1 cellular context compared by ENCODE assay signal in genomic region chr4:3354455-3354811, GRCh38.
A peak's percentile ranks its signal among the peaks of the same experiment; 100 is the strongest.
TF ChIP-seq lines count a peak whose summit lies in the region.

No MANE protein-coding gene starts in this region.

TF ChIP-seq in HepG2, 621 proteins besides CTCF, POLR2A, EP300 and RAD21 (continued from another document and continues in another):
- TF ChIP-seq KMT2A (CRISPR knock-in tag; IDR thresholded peaks at IDR 0.05): peak; percentile 91; the same call in 1 of the 2 replicates
- peak; percentile 98 for TF ChIP-seq FOXJ3 (CRISPR knock-in tag; IDR thresholded peaks at IDR 0.05; ENCODE audit: borderline replicate concordance)
- no peak for TF ChIP-seq PBX2 (CRISPR knock-in tag; IDR thresholded peaks at IDR 0.05)
- 0 out of 2 replicates have a peak, but pooled peaks have one; percentile 78 for TF ChIP-seq HMG20B (CRISPR knock-in tag; conservative IDR thresholded peaks at IDR 0.05)
- TF ChIP-seq TFAP4 (IDR thresholded peaks at IDR 0.05; ENCODE audit: borderline replicate concordance, low read depth): peak; percentile 66; the same call in 1 of the 2 replicates
- no peak for TF ChIP-seq ZBTB8A (CRISPR knock-in tag; IDR thresholded peaks at IDR 0.05; ENCODE audit: borderline replicate concordance, low read depth)
- TF ChIP-seq, protein P1, sequence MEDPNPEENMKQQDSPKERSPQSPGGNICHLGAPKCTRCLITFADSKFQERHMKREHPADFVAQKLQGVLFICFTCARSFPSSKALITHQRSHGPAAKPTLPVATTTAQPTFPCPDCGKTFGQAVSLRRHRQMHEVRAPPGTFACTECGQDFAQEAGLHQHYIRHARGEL (CRISPR knock-in tag; IDR thresholded peaks at IDR 0.05): no peak
- TF ChIP-seq ZNF230 (CRISPR knock-in tag; IDR thresholded peaks at IDR 0.05): no peak
- peak; percentile 80; the same call in 1 of the 2 replicates for TF ChIP-seq NFKBIZ (CRISPR knock-in tag; IDR thresholded peaks at IDR 0.05)
- peak; percentile 90; the same call in 1 of the 2 replicates for TF ChIP-seq NCOA1 (CRISPR knock-in tag; IDR thresholded peaks at IDR 0.05)
- peak; percentile 75 for TF ChIP-seq FOXP1 (IDR thresholded peaks at IDR 0.05)
- TF ChIP-seq FOXP1 (CRISPR knock-in tag; IDR thresholded peaks at IDR 0.05): peak; percentile 98
- TF ChIP-seq ZNF775 (CRISPR knock-in tag; IDR thresholded peaks at IDR 0.05; ENCODE audit: borderline replicate concordance): no peak
- no peak for TF ChIP-seq ATF7-NPFF (CRISPR knock-in tag; IDR thresholded peaks at IDR 0.05; ENCODE audit: low read depth)
- TF ChIP-seq ARNT2 (CRISPR knock-in tag; IDR thresholded peaks at IDR 0.05; ENCODE audit: low read depth): 0 out of 2 replicates have a peak, but pooled peaks have one; percentile 38
- no peak for TF ChIP-seq SRF (IDR thresholded peaks at IDR 0.05; ENCODE audit: low read depth, low read length)
- TF ChIP-seq ZFP37 (CRISPR knock-in tag; IDR thresholded peaks at IDR 0.05; ENCODE audit: borderline replicate concordance): no peak
- TF ChIP-seq ZNF678 (CRISPR knock-in tag; IDR thresholded peaks at IDR 0.05): no peak
- no peak for TF ChIP-seq ZNF766 (CRISPR knock-in tag; IDR thresholded peaks at IDR 0.05; ENCODE audit: borderline replicate concordance)
- TF ChIP-seq SNAI1 (CRISPR knock-in tag; IDR thresholded peaks at IDR 0.05; ENCODE audit: borderline replicate concordance): peak; percentile 47; the same call in 1 of the 2 replicates
- TF ChIP-seq, protein P2, sequence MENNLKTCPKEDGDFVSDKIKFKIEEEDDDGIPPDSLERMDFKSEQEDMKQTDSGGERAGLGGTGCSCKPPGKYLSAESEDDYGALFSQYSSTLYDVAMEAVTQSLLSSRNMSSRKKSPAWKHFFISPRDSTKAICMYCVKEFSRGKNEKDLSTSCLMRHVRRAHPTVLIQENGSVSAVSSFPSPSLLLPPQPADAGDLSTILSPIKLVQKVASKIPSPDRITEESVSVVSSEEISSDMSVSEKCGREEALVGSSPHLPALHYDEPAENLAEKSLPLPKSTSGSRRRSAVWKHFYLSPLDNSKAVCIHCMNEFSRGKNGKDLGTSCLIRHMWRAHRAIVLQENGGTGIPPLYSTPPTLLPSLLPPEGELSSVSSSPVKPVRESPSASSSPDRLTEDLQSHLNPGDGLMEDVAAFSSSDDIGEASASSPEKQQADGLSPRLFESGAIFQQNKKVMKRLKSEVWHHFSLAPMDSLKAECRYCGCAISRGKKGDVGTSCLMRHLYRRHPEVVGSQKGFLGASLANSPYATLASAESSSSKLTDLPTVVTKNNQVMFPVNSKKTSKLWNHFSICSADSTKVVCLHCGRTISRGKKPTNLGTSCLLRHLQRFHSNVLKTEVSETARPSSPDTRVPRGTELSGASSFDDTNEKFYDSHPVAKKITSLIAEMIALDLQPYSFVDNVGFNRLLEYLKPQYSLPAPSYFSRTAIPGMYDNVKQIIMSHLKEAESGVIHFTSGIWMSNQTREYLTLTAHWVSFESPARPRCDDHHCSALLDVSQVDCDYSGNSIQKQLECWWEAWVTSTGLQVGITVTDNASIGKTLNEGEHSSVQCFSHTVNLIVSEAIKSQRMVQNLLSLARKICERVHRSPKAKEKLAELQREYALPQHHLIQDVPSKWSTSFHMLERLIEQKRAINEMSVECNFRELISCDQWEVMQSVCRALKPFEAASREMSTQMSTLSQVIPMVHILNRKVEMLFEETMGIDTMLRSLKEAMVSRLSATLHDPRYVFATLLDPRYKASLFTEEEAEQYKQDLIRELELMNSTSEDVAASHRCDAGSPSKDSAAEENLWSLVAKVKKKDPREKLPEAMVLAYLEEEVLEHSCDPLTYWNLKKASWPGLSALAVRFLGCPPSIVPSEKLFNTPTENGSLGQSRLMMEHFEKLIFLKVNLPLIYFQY (CRISPR knock-in tag; IDR thresholded peaks at IDR 0.05; ENCODE audit: borderline replicate concordance): no peak
- TF ChIP-seq KDM6A (CRISPR knock-in tag; IDR thresholded peaks at IDR 0.05; ENCODE audit: low read depth): peak; percentile 93
- no peak; the same call in 1 of the 2 replicates for TF ChIP-seq CHD4 (IDR thresholded peaks at IDR 0.05; ENCODE audit: borderline replicate concordance, low read length)
- TF ChIP-seq ZNF282 (IDR thresholded peaks at IDR 0.05; ENCODE audit: partially characterized antibody): no peak
- TF ChIP-seq ZNF644 (CRISPR knock-in tag; IDR thresholded peaks at IDR 0.05; ENCODE audit: low read depth): peak; percentile 58; the same call in 1 of the 2 replicates
- TF ChIP-seq, protein P3, sequence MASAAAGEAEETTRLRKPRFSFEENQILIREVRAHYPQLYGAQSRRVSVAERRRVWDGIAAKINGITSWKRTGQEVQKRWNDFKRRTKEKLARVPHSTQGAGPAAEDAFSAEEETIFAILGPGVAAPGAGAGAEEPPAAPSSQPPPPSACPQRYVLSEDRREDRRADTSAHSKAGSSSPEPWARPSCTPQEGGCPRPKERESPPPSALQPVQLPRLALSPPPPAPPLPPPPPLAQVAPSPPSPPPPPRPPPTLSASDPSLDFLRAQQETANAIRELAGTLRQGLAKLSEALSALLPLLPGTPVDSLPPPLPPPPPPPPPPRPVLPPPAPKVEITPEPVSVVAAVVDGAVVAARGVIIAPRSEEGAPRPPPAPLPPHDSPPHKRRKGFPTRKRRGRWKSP (CRISPR knock-in tag; IDR thresholded peaks at IDR 0.05): 0 out of 2 replicates have a peak, but pooled peaks have one; percentile 65
- TF ChIP-seq ZNF33B (CRISPR knock-in tag; IDR thresholded peaks at IDR 0.05): no peak
- 0 out of 2 replicates have a peak, but pooled peaks have one; percentile 47 for TF ChIP-seq ZNF101 (CRISPR knock-in tag; IDR thresholded peaks at IDR 0.05; ENCODE audit: borderline replicate concordance, low read depth)
- TF ChIP-seq ZNF296 (CRISPR knock-in tag; conservative IDR thresholded peaks at IDR 0.05): no peak
- TF ChIP-seq, protein P4, sequence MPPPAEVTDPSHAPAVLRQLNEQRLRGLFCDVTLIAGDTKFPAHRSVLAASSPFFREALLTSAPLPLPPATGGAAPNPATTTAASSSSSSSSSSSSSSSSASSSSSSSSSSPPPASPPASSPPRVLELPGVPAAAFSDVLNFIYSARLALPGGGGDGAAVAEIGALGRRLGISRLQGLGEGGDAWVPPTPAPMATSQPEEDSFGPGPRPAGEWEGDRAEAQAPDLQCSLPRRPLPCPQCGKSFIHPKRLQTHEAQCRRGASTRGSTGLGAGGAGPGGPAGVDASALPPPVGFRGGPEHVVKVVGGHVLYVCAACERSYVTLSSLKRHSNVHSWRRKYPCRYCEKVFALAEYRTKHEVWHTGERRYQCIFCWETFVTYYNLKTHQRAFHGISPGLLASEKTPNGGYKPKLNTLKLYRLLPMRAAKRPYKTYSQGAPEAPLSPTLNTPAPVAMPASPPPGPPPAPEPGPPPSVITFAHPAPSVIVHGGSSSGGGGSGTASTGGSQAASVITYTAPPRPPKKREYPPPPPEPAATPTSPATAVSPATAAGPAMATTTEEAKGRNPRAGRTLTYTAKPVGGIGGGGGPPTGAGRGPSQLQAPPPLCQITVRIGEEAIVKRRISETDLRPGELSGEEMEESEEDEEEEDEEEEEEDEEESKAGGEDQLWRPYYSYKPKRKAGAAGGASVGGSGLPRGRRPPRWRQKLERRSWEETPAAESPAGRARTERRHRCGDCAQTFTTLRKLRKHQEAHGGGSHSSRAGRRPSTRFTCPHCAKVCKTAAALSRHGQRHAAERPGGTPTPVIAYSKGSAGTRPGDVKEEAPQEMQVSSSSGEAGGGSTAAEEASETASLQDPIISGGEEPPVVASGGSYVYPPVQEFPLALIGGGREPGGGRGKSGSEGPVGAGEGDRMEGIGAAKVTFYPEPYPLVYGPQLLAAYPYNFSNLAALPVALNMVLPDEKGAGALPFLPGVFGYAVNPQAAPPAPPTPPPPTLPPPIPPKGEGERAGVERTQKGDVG (CRISPR knock-in tag; IDR thresholded peaks at IDR 0.05; ENCODE audit: borderline replicate concordance): no peak
- TF ChIP-seq NONO (IDR thresholded peaks at IDR 0.05): no peak
- TF ChIP-seq NONO (CRISPR knock-in tag; conservative IDR thresholded peaks at IDR 0.05): peak; percentile 89
- peak; percentile 99 for TF ChIP-seq AHDC1 (CRISPR knock-in tag; IDR thresholded peaks at IDR 0.05; ENCODE audit: borderline replicate concordance)
- no peak for TF ChIP-seq PRPF4 (IDR thresholded peaks at IDR 0.05; ENCODE audit: low read depth, low read length, poor library complexity, severe bottlenecking)
- TF ChIP-seq CREB3 (CRISPR knock-in tag; IDR thresholded peaks at IDR 0.05): no peak
- TF ChIP-seq ZNF672 (CRISPR knock-in tag; IDR thresholded peaks at IDR 0.05): no peak
- no peak for TF ChIP-seq TBP (CRISPR knock-in tag; IDR thresholded peaks at IDR 0.05)
- TF ChIP-seq GABPB1 (CRISPR knock-in tag; IDR thresholded peaks at IDR 0.05): peak; percentile 37; the same call in 1 of the 2 replicates
- peak; percentile 94 for TF ChIP-seq NCOR1 (IDR thresholded peaks at IDR 0.05; ENCODE audit: borderline replicate concordance, low read length)
- 0 out of 2 replicates have a peak, but pooled peaks have one; percentile 56 for TF ChIP-seq ZMAT3 (CRISPR knock-in tag; conservative IDR thresholded peaks at IDR 0.05)
- TF ChIP-seq FOXK1 (CRISPR knock-in tag; IDR thresholded peaks at IDR 0.05; ENCODE audit: borderline replicate concordance, low read depth): peak; percentile 83
- TF ChIP-seq, protein P5, sequence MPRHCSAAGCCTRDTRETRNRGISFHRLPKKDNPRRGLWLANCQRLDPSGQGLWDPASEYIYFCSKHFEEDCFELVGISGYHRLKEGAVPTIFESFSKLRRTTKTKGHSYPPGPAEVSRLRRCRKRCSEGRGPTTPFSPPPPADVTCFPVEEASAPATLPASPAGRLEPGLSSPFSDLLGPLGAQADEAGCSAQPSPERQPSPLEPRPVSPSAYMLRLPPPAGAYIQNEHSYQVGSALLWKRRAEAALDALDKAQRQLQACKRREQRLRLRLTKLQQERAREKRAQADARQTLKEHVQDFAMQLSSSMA (CRISPR knock-in tag; IDR thresholded peaks at IDR 0.05): no peak
- no peak for TF ChIP-seq SMYD3 (CRISPR knock-in tag; IDR thresholded peaks at IDR 0.05)
